ENCODE assay signal across 8 cellular contexts in genomic region chr3:194985031-194985578, GRCh38.
DNase-seq lines count a peak whose midpoint lies in the region; TF ChIP-seq lines count a peak whose summit lies in the region.

No MANE protein-coding gene starts in this region.

- intact Hi-C loops in testis (cut with DNase I; ENCODE audit: low total_unique reads): no loop called here

- peak; percentile 61 to 77 for TF ChIP-seq RAD21 in liver (IDR thresholded peaks at IDR 0.05)

- H3K4me1 ChIP-seq in liver (ENCODE audit: control insufficient read depth in 4 of 4, insufficient read depth in 4 of 4, low read length in 3 of 4) (peaks cover 4 to 13% (median 9%) of the 10 kb centered on the region in 4 donors), testis (peaks cover 7% of the 10 kb centered on the region)

- H3K9ac ChIP-seq in liver (ENCODE audit: low read depth in 1 of 2, low read length in 2 of 2): no peak overlapping the region

- no peaks in the 10 kb centered on the region for H3K36me3 ChIP-seq in liver (ENCODE audit: control insufficient read depth in 4 of 4, insufficient read depth in 3 of 4, low read depth in 1 of 4, low read length in 3 of 4)
- H3K36me3 ChIP-seq in testis (ENCODE audit: low read depth, missing control alignments): no peaks in the 10 kb centered on the region

- TF ChIP-seq POLR2A in testis (IDR thresholded peaks at IDR 0.05): no peak

- TF ChIP-seq CTCF in LNCaP clone FGC (IDR thresholded peaks at IDR 0.05; ENCODE audit: control insufficient read depth, extremely low read depth, insufficient read depth): peak; percentile 72
- peak; percentile 58 for TF ChIP-seq CTCF in choroid plexus epithelial cell (conservative IDR thresholded peaks at IDR 0.05; ENCODE audit: low read depth, low read length)
- peak; percentile 33 for TF ChIP-seq CTCF in liver (IDR thresholded peaks at IDR 0.05; ENCODE audit: low read depth, low read length, missing input control)
- no peak for TF ChIP-seq CTCF in testis (IDR thresholded peaks at IDR 0.05)

- no peaks in the 10 kb centered on the region for H3K27me3 ChIP-seq in liver (ENCODE audit: control insufficient read depth in 4 of 4, insufficient read depth in 4 of 4, low read length in 3 of 4)
- H3K27me3 ChIP-seq in testis: no peaks in the 10 kb centered on the region

- WGBS in liver: 32% methylated on average over 33 of the region's 33 CpGs
- 11 to 34% methylated on average over 11 to 33 of the region's 33 CpGs for WGBS in testis, 2 donors

- H3K27ac ChIP-seq in liver (ENCODE audit: low read depth in 1 of 2, low read length in 2 of 2) (no peak overlapping the region), testis (no peak overlapping the region)

- H3K4me3 ChIP-seq in LNCaP clone FGC (ENCODE audit: low read depth, low read length): peak overlapping the region; percentile 24
- peak overlapping the region; percentile 47 for H3K4me3 ChIP-seq in choroid plexus epithelial cell (ENCODE audit: low read depth, low read length)
- H3K4me3 ChIP-seq in liver (ENCODE audit: low read depth in 1 of 3, low read length in 3 of 3): peak overlapping the region in 1 of 3 donors; percentile 27
- H3K4me3 ChIP-seq in testis: peak overlapping the region; percentile 17 to 54

- peaks cover 0 to 3% (median 2%) of the 10 kb centered on the region in 4 donors for H3K9me3 ChIP-seq in liver (ENCODE audit: control insufficient read depth in 4 of 4, low read length in 3 of 4)
- H3K9me3 ChIP-seq in testis: no peaks in the 10 kb centered on the region

- DNase-seq in LNCaP clone FGC (ENCODE audit: low read depth) (peak; percentile 93), choroid plexus epithelial cell (ENCODE audit: low read depth) (peak; percentile 72), testis (peak; percentile 84), SK-N-DZ (ENCODE audit: low spot score) (no peak), DMS79 (lab: John Stamatoyannopoulos, UW) (no peak)
- no peak for DNase-seq in stimulated activated naive CD4-positive, alpha-beta T cell (lab: John Stamatoyannopoulos, UW)
- no peak for DNase-seq in stimulated activated CD4-positive, alpha-beta T cell treated with anti-CD3 and anti-CD28 coated beads, Interleukin-1b, Interleukin-23, amount 100 ng/mL, for 48 hours

TF ChIP-seq in liver, 16 proteins besides CTCF, POLR2A, EP300 and RAD21:
- TF ChIP-seq GABPA (IDR thresholded peaks at IDR 0.05 in 1 of 2, conservative IDR thresholded peaks at IDR 0.05 in 1 of 2) (peak; percentile 23 to 50), YY1 (IDR thresholded peaks at IDR 0.05) (no peak), FOXA2 (IDR thresholded peaks at IDR 0.05) (no peak), ATF3 (IDR thresholded peaks at IDR 0.05) (peak; percentile 61), REST (IDR thresholded peaks at IDR 0.05) (no peak), EGR1 (IDR thresholded peaks at IDR 0.05; ENCODE audit: low read depth in 2 of 2) (peak in 1 of 2 donors; percentile 81), HNF4A (conservative IDR thresholded peaks at IDR 0.05) (peak; percentile 3 to 7), FOXA1 (IDR thresholded peaks at IDR 0.05) (no peak), TAF1 (conservative IDR thresholded peaks at IDR 0.05) (no peak), RXRA (IDR thresholded peaks at IDR 0.05) (peak in 1 of 2 donors; percentile 14)

Comparison
In these comparisons a context has a peak if more than half of its experiments do, and no peak if none do; other contexts are left out.
1. DNase-seq: peak in LNCaP clone FGC (single experiment), choroid plexus epithelial cell (single experiment) and testis (single experiment); none in stimulated activated naive CD4-positive, alpha-beta T cell (0 of 6), SK-N-DZ (single experiment), DMS79 (single experiment) and stimulated activated CD4-positive, alpha-beta T cell treated with anti-CD3 and anti-CD28 coated beads, Interleukin-1b, Interleukin-23, amount 100 ng/mL, for 48 hours (single experiment).
2. CTCF ChIP-seq: peak in LNCaP clone FGC (single experiment), choroid plexus epithelial cell (single experiment) and liver (single experiment); none in testis (0 of 3).